ENCODE assay signal across 2 cellular contexts in genomic region chr17:58325289-58325726, GRCh38.
TF ChIP-seq lines count a peak whose summit lies in the region.

No MANE protein-coding gene starts in this region.

TF ChIP-seq in GM12878, 131 proteins besides CTCF, POLR2A, EP300 and RAD21:
- TF ChIP-seq BRCA1 (IDR thresholded peaks at IDR 0.05; ENCODE audit: low read depth, low read length): no peak
- peak; percentile 12; the same call in 1 of the 2 replicates for TF ChIP-seq POLR2AphosphoS5 (IDR thresholded peaks at IDR 0.05; ENCODE audit: low read length)
- TF ChIP-seq BMI1 (IDR thresholded peaks at IDR 0.05; ENCODE audit: borderline replicate concordance): peak; percentile 66

TF ChIP-seq in neural cell, 6 proteins besides CTCF, POLR2A, EP300 and RAD21:
- no peak for TF ChIP-seq POLR2AphosphoS5 (IDR thresholded peaks at IDR 0.05)
- TF ChIP-seq EZH2 (IDR thresholded peaks at IDR 0.05; ENCODE audit: borderline replicate concordance, insufficient read depth, low read length, poor library complexity, severe bottlenecking): no peak
- TF ChIP-seq MXI1 (conservative IDR thresholded peaks at IDR 0.05; ENCODE audit: poor library complexity, severe bottlenecking): no peak
- TF ChIP-seq REST (IDR thresholded peaks at IDR 0.05; ENCODE audit: borderline replicate concordance): no peak
- no peak for TF ChIP-seq SMC3 (conservative IDR thresholded peaks at IDR 0.05; ENCODE audit: poor library complexity)
- no peak for TF ChIP-seq TAF1 (IDR thresholded peaks at IDR 0.05; ENCODE audit: low read depth)
TF ChIP-seq in neural cell: peak in this region for 0.
